ENCODE assay signal across 22 cellular contexts in genomic region chr5:51082741-51083140, GRCh38.
A peak's percentile ranks its signal among the peaks of the same experiment; 100 is the strongest.
DNase-seq lines count a peak whose midpoint lies in the region; ATAC-seq and TF ChIP-seq lines count a peak whose summit lies in the region.
"Had no signal": no experiment of that assay in that cellular context is flagged by ENCODE, and none has a peak within 500 bp of the region (broad histone marks: within the 10 kb centered on the region; RNA-seq: fewer than 3 reads in every experiment).

No MANE protein-coding gene starts in this region.

- H3K27ac ChIP-seq in Peyer's patch = no peak overlapping the region
- H3K27ac ChIP-seq: BLaER1 had no signal

- no peak for ATAC-seq in GM19035 (IDR thresholded peaks at IDR 0.05; ENCODE audit: unreplicated experiment)
- ATAC-seq in GM18498 (IDR thresholded peaks at IDR 0.05; ENCODE audit: unreplicated experiment) = no peak
- ATAC-seq: GM12878 had no signal

- no peaks in the 10 kb centered on the region for H3K27me3 ChIP-seq in Peyer's patch
- H3K27me3 ChIP-seq: BE2C, BLaER1 had no signal

- TF ChIP-seq POLR2A in Peyer's patch (IDR thresholded peaks at IDR 0.05) = no peak

- no peaks in the 10 kb centered on the region for H3K9me3 ChIP-seq in Peyer's patch
- H3K9me3 ChIP-seq: BE2C, BLaER1 had no signal

- H3K36me3 ChIP-seq in Peyer's patch = no peaks in the 10 kb centered on the region
- H3K36me3 ChIP-seq: BE2C, BLaER1 had no signal

- TF ChIP-seq CTCF in Peyer's patch (IDR thresholded peaks at IDR 0.05) = no peak

- H3K4me1 ChIP-seq in Peyer's patch = no peaks in the 10 kb centered on the region
- H3K4me1 ChIP-seq: BE2C, BLaER1 had no signal

- DNase-seq in NCI-H69 (lab: John Stamatoyannopoulos, UW) = peak; percentile 13
- DNase-seq in iPS-NIHi7 (ENCODE audit: extremely low spot score) = peak; percentile 12
- no peak for DNase-seq in Peyer's patch
- DNase-seq: 8988T; ACHN; BE2C; C1 segment of cervical spinal cord; CD4-positive, alpha-beta memory T cell; CD4-positive, CD25-positive, alpha-beta regulatory T cell; CD8-positive, alpha-beta memory T cell; COR-L47; DMS 273 treated with DMSO at 0.1 percent for 48 hours; DMS153; DMS53; DMS79; DND-41; EL; GDM1 had no signal

- H3K4me3 ChIP-seq in Peyer's patch = no peak overlapping the region
- H3K4me3 ChIP-seq: BLaER1, GM12878 had no signal

Comparison
In these comparisons a context has a peak if more than half of its experiments do, and no peak if none do; other contexts are left out.
1. DNase-seq: peak in NCI-H69 (single experiment) and iPS-NIHi7 (single experiment); none in Peyer's patch (0 of 3).